8 cellular contexts compared by ENCODE assay signal in the genomic region with DNA sequence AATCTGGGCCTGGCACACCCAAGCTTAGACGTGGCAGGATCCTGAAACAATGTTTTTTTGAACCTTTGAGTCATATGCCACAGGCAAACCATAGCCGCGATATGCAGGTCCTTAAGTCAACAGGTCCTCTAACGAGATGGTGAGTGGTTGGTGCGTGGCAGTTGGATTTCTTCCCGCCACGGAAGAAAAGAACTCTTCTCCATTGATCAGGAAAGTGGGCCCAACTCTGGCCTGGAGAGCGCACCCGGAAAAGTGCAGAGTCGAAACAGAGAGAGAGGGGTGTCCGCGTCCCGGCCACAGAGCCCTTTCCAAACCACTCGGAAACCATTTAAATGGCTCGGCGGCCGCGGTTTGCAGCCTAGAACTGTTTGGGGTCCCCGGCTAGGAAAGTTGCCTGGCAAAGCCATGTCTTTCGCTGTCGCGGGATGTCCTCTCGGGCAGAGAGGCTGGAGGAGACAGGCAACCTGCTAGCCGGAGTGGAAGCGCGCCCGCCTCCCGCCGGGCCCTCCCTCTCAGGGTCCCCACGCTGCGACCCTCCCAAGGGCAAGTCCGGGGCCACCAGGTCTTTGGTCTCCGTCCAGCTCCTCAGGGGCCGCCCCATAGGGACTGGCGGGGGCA. TPM values are rescaled to one million over a fixed set of nuclear protein-coding genes. Genes with fewer than 3 reads are reported as not detected.
DNase-seq lines count a peak whose midpoint lies in the region; ATAC-seq, FAIRE-seq and TF ChIP-seq lines count a peak whose summit lies in the region.

No MANE protein-coding gene starts in this region.

- H3K9me3 Mint-ChIP-seq in activated CD4-positive, alpha-beta T cell treated with anti-CD3 and anti-CD28 coated beads, Interleukin-2, amount 10 ng/mL, durations not matched to agents 7 days and 5 days: no peaks in the 10 kb centered on the region
- no peaks in the 10 kb centered on the region for H3K9me3 Mint-ChIP-seq in activated T-cell treated with anti-CD3 and anti-CD28 coated beads, Interleukin-2, amount 50 U/mL, for 72 hours

- H3K4me1 ChIP-seq in heart right ventricle: peaks cover 5 to 24% (median 16%) of the 10 kb centered on the region in 9 donors

- peak overlapping the region in 1 of 10 donors; percentile 83 for H3K27ac ChIP-seq in heart right ventricle

- H3K4me3 Mint-ChIP-seq in activated CD4-positive, alpha-beta T cell treated with anti-CD3 and anti-CD28 coated beads, Interleukin-2, amount 10 ng/mL, durations not matched to agents 7 days and 5 days: peak overlapping the region; percentile 81
- peak overlapping the region; percentile 93 to 99 for H3K4me3 Mint-ChIP-seq in activated T-cell treated with anti-CD3 and anti-CD28 coated beads, Interleukin-2, amount 50 U/mL, for 72 hours

- peak; percentile 14 for DNase-seq in activated CD4-positive, alpha-beta T cell treated with anti-CD3 and anti-CD28 coated beads, Interleukin-2, amount 10 ng/mL, durations not matched to agents 7 days and 5 days
- no peak for DNase-seq in activated CD4-positive, alpha-beta T cell treated with anti-CD3 and anti-CD28 coated beads, Interleukin-2, amount 50 U/mL, for 1 hour
- DNase-seq in activated T-cell treated with anti-CD3 and anti-CD28 coated beads, Interleukin-2, amount 50 U/mL, for 72 hours: peak; percentile 12 to 21
- DNase-seq in heart right ventricle (peak; percentile 2 to 10), renal cortical epithelial cell (ENCODE audit: low read depth) (peak; percentile 89), GM19239 (ENCODE audit: insufficient read length, low spot score) (no peak), NCI-H524 treated with DMSO at 0.1 percent for 48 hours (lab: John Stamatoyannopoulos, UW) (no peak)

- 10 to 13% methylated on average over 35 of the region's 35 CpGs for WGBS in heart right ventricle, 2 donors

- no peak for FAIRE-seq in GM19239 (lab: Jason Lieb, UNC)

- CTCF ChIA-PET in activated CD4-positive, alpha-beta T cell treated with anti-CD3 and anti-CD28 coated beads, Interleukin-2, amount 10 ng/mL, durations not matched to agents 7 days and 5 days (lab: Charles Lee): interaction anchor here (1.5 kb wide), 1 partner anchor 10 kb away, joined by 5 read pairs; no protein-coding TSS in a partner anchor

- H3K4me3 ChIP-seq in heart right ventricle: peak overlapping the region; percentile 29 to 70 (median 50)

- ATAC-seq in HG03432 (IDR thresholded peaks at IDR 0.05; ENCODE audit: unreplicated experiment) (peak; percentile 5), heart right ventricle (peak in 3 of 8 donors; percentile 19 to 53 (median 24))
- ATAC-seq in activated T-cell treated with anti-CD3 and anti-CD28 coated beads, Interleukin-2, amount 50 U/mL, for 72 hours (replicated peaks in 1 of 2): no peak

- H3K4me1 Mint-ChIP-seq in activated CD4-positive, alpha-beta T cell treated with anti-CD3 and anti-CD28 coated beads, Interleukin-2, amount 10 ng/mL, durations not matched to agents 7 days and 5 days: peaks cover 43% of the 10 kb centered on the region
- peaks cover 34% of the 10 kb centered on the region for H3K4me1 Mint-ChIP-seq in activated T-cell treated with anti-CD3 and anti-CD28 coated beads, Interleukin-2, amount 50 U/mL, for 72 hours (ENCODE audit: low read depth)

- H3K27ac Mint-ChIP-seq in activated CD4-positive, alpha-beta T cell treated with anti-CD3 and anti-CD28 coated beads, Interleukin-2, amount 10 ng/mL, durations not matched to agents 7 days and 5 days: peak overlapping the region; percentile 87
- H3K27ac Mint-ChIP-seq in activated T-cell treated with anti-CD3 and anti-CD28 coated beads, Interleukin-2, amount 50 U/mL, for 72 hours: peak overlapping the region; percentile 97

- no peaks in the 10 kb centered on the region for H3K36me3 ChIP-seq in heart right ventricle

- no peaks in the 10 kb centered on the region for H3K9me3 ChIP-seq in heart right ventricle

- H3K27me3 ChIP-seq in heart right ventricle: peaks cover 16 to 43% (median 36%) of the 10 kb centered on the region in 7 donors

- intact Hi-C loops in heart right ventricle (cut with DNase I): no loop called here

- H3K27me3 Mint-ChIP-seq in activated CD4-positive, alpha-beta T cell treated with anti-CD3 and anti-CD28 coated beads, Interleukin-2, amount 10 ng/mL, durations not matched to agents 7 days and 5 days: peaks cover 15% of the 10 kb centered on the region
- peaks cover 53% of the 10 kb centered on the region for H3K27me3 Mint-ChIP-seq in activated T-cell treated with anti-CD3 and anti-CD28 coated beads, Interleukin-2, amount 50 U/mL, for 72 hours (ENCODE audit: low read depth)

- no peak for TF ChIP-seq CTCF in heart right ventricle (IDR thresholded peaks at IDR 0.05)

- POLR2A ChIA-PET in activated CD4-positive, alpha-beta T cell treated with anti-CD3 and anti-CD28 coated beads, Interleukin-2, amount 10 ng/mL, durations not matched to agents 7 days and 5 days (lab: Charles Lee): no interaction called here

- peaks cover 16% of the 10 kb centered on the region for H3K36me3 Mint-ChIP-seq in activated CD4-positive, alpha-beta T cell treated with anti-CD3 and anti-CD28 coated beads, Interleukin-2, amount 10 ng/mL, durations not matched to agents 7 days and 5 days (ENCODE audit: low read depth)
- peaks cover 5 to 7% of the 10 kb centered on the region in 2 donors for H3K36me3 Mint-ChIP-seq in activated T-cell treated with anti-CD3 and anti-CD28 coated beads, Interleukin-2, amount 50 U/mL, for 72 hours (ENCODE audit: insufficient read depth in 2 of 2)

RNA-seq across cellular contexts. Expression of a gene that starts 0.8 kb away (rescaled TPM):
- total RNA-seq in activated CD4-positive, alpha-beta T cell treated with anti-CD3 and anti-CD28 coated beads, Interleukin-2, amount 10 ng/mL, durations not matched to agents 7 days and 5 days: 1 to 10 TPM; 9.0 to 9.9 TPM
- total RNA-seq in activated T-cell treated with anti-CD3 and anti-CD28 coated beads, Interleukin-2, amount 50 U/mL, for 72 hours: 10 to 100 TPM; 13.1 to 16.2 TPM
- total RNA-seq in heart right ventricle (under 1 TPM in 8 of 10 donors, not detected in 2; 0.13 to 0.56 (median 0.27) TPM), renal cortical epithelial cell (6.8 and 60.3 TPM in 2 replicates)
- polyA plus RNA-seq in heart right ventricle: 1 to 10 TPM in 1 of 2 donors, under 1 TPM in 1; 0.16 to 1.1 TPM

Comparison
In these comparisons a context has a peak if more than half of its experiments do, and no peak if none do; other contexts are left out.
1. DNase-seq: peak in activated CD4-positive, alpha-beta T cell treated with anti-CD3 and anti-CD28 coated beads, Interleukin-2, amount 10 ng/mL, durations not matched to agents 7 days and 5 days (single experiment), activated T-cell treated with anti-CD3 and anti-CD28 coated beads, Interleukin-2, amount 50 U/mL, for 72 hours (2 of 2), heart right ventricle (2 of 2) and renal cortical epithelial cell (single experiment); none in activated CD4-positive, alpha-beta T cell treated with anti-CD3 and anti-CD28 coated beads, Interleukin-2, amount 50 U/mL, for 1 hour (single experiment), GM19239 (single experiment) and NCI-H524 treated with DMSO at 0.1 percent for 48 hours (single experiment).